Comparison of ENCODE assay signal across 8 cellular contexts in the genomic region with DNA sequence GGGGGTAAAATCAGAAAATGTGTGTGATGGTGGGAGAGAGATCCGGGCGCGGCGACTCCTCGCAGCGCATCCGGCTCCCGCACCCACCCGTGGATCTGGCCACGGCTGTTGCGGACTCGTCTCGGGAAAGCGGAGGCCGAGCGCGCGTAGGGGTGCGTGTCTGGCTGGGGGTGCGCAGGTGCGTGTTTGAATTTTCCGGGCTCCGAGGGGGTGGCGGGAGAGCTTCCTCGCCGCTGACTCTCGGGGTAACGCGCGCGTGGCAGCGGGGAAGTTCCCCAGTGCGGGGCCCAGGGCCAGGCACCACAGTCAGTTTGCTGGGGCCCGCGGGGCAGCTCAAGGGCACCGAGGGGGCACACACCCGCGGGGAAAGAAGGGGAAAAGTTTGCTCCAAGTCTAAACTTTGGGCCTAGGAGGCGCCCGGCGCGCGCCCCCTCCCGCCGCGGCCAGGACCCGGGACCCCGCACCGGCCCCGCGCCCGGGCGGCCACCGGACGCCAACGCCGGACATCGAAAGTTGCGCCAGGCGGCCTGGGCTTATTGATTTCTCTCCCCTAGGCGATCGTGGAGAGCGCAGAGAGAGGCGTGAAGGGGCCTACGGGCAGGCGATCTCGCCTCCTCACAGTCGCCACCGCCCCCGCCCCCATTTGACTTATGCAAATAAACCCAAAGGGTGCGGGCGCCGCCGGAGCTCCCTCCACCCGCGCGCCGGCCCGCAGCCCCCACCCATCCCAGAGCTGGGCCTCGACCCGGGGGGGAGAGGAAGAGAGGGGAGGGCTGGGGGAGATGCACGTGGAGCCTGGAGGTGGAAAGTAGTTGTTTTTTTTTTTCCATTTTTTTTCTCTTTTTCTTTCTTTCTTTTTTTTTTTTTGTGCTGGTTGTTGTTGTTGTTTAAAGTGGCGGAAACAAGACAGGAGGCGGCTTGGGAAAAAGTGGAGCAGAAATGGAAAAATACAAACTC. TPM values are rescaled to one million over a fixed set of nuclear protein-coding genes. Genes with fewer than 3 reads are reported as not detected.
DNase-seq lines count a peak whose midpoint lies in the region; ATAC-seq, FAIRE-seq and TF ChIP-seq lines count a peak whose summit lies in the region.

No MANE protein-coding gene starts in this region.

- 1% methylated on average over 78 to 84 of the region's 84 CpGs for WGBS in pancreas, 2 donors
- WGBS in upper lobe of left lung, 2 donors, result 0% methylated on average over 18 to 68 of the region's 84 CpGs

- in situ Hi-C loops in HAP-1 (cut with MboI; ENCODE audit: low sequenced_read_pairs), result no loop called here

- H3K27me3 ChIP-seq in BE2C, result peaks cover 24% of the 10 kb centered on the region
- H3K27me3 ChIP-seq in HAP-1 (ENCODE audit: low read depth), result no peaks in the 10 kb centered on the region
- no peaks in the 10 kb centered on the region for H3K27me3 ChIP-seq in RWPE2 (ENCODE audit: insufficient read depth, poor library complexity, severe bottlenecking)
- no peaks in the 10 kb centered on the region for H3K27me3 ChIP-seq in pancreas
- H3K27me3 ChIP-seq in upper lobe of left lung, result no peaks in the 10 kb centered on the region

- peaks cover 4% of the 10 kb centered on the region; the same call in 1 of the 2 replicates for H3K4me1 ChIP-seq in BE2C
- H3K4me1 ChIP-seq in HAP-1, result peaks cover 46% of the 10 kb centered on the region
- peaks cover 32% of the 10 kb centered on the region for H3K4me1 ChIP-seq in RWPE2 (ENCODE audit: insufficient read depth, poor library complexity, severe bottlenecking)
- peaks cover 26 to 41% (median 39%) of the 10 kb centered on the region in 3 donors for H3K4me1 ChIP-seq in pancreas
- peaks cover 21 to 35% (median 27%) of the 10 kb centered on the region in 4 donors for H3K4me1 ChIP-seq in upper lobe of left lung

- H3K9me3 ChIP-seq in BE2C (no peaks in the 10 kb centered on the region), HAP-1 (no peaks in the 10 kb centered on the region), RWPE2 (ENCODE audit: severe bottlenecking) (no peaks in the 10 kb centered on the region), pancreas (no peaks in the 10 kb centered on the region), upper lobe of left lung (no peaks in the 10 kb centered on the region)

- TF ChIP-seq EP300 in upper lobe of left lung (IDR thresholded peaks at IDR 0.05), result no peak

- FAIRE-seq in pancreas (lab: Jason Lieb, UNC), result no peak

- TF ChIP-seq CTCF in BE2C (IDR thresholded peaks at IDR 0.05; ENCODE audit: low read depth, low read length) (no peak), RWPE2 (IDR thresholded peaks at IDR 0.05; ENCODE audit: poor library complexity, severe bottlenecking) (peak; percentile 12), pancreas (IDR thresholded peaks at IDR 0.05) (no peak), upper lobe of left lung (IDR thresholded peaks at IDR 0.05) (no peak)

- ATAC-seq in RWPE2 (ENCODE audit: low read depth), result no peak
- ATAC-seq in pancreas, result peak; percentile 41 to 58 (median 44)
- ATAC-seq in upper lobe of left lung (ENCODE audit: low FRiP score in 2 of 2), result peak; percentile 53 to 66
- ATAC-seq in HG03378 (IDR thresholded peaks at IDR 0.05; ENCODE audit: unreplicated experiment), result no peak

- H3K36me3 ChIP-seq in BE2C, result no peaks in the 10 kb centered on the region
- no peaks in the 10 kb centered on the region for H3K36me3 ChIP-seq in HAP-1 (replicated peaks)
- H3K36me3 ChIP-seq in RWPE2 (ENCODE audit: low read depth), result 0 out of 2 replicates have a peak, but pooled peaks cover 4% of the 10 kb centered on the region
- no peaks in the 10 kb centered on the region for H3K36me3 ChIP-seq in pancreas
- H3K36me3 ChIP-seq in upper lobe of left lung, result no peaks in the 10 kb centered on the region

- DNase-seq in BE2C, result peak; percentile 69
- peak; percentile 69 to 94 for DNase-seq in HAP-1 (ENCODE audit: low spot score in 2 of 2)
- peak; percentile 76 for DNase-seq in RWPE2 (ENCODE audit: low spot score)
- DNase-seq in activated naive CD4-positive, alpha-beta T cell treated with anti-CD3 and anti-CD28 coated beads, Interleukin-2, amount 50 U/mL, for 16 hours, result peak; percentile 83
- DNase-seq in cardiac septum (ENCODE audit: low spot score), result peak; percentile 88
- peak; percentile 75 to 92 (median 86) for DNase-seq in pancreas
- peak; percentile 86 to 92 for DNase-seq in upper lobe of left lung

- H3K4me3 ChIP-seq in BE2C (ENCODE audit: low read depth, low read length), result peak overlapping the region; percentile 81
- H3K4me3 ChIP-seq in HAP-1, result peak overlapping the region; percentile 64
- peak overlapping the region; percentile 76 for H3K4me3 ChIP-seq in RWPE2 (ENCODE audit: severe bottlenecking)
- H3K4me3 ChIP-seq in pancreas, result peak overlapping the region; percentile 61 to 92 (median 76)
- H3K4me3 ChIP-seq in upper lobe of left lung, result peak overlapping the region; percentile 78 to 87 (median 85)

- intact Hi-C loops in cardiac septum (cut with DNase I), result loop anchor here (2.0 to 5.0 kb wide), 5 partner anchors 86 to 520 kb away; no protein-coding TSS in a partner anchor
- intact Hi-C loops in pancreas (cut with DNase I), result loop anchor here in 2 of 3 donors (10.0 kb wide), 2 partner anchors 578 to 1038 kb away; no protein-coding TSS in a partner anchor

- peak overlapping the region; percentile 96 for H3K27ac ChIP-seq in RWPE2 (ENCODE audit: poor library complexity, severe bottlenecking)
- peak overlapping the region; percentile 94 to 98 (median 96) for H3K27ac ChIP-seq in pancreas
- peak overlapping the region; percentile 88 to 99 (median 97) for H3K27ac ChIP-seq in upper lobe of left lung

- peak in 1 of 4 donors; percentile 30 for TF ChIP-seq POLR2A in upper lobe of left lung (IDR thresholded peaks at IDR 0.05)

RNA-seq across cellular contexts. Expression of a gene that starts 0.6 kb away (rescaled TPM):
- 5.4 TPM for polyA plus RNA-seq in BE2C (2012; ENCODE audit: insufficient read depth, insufficient read length, low read depth)
- total RNA-seq in cardiac septum (53.2 TPM), pancreas (10 to 100 TPM; 34.8 to 74.1 (median 45.1) TPM), upper lobe of left lung (100 to 1,000 TPM; 103 to 248 (median 134) TPM)
- 10 to 100 TPM; 13.4 to 17.8 TPM for polyA plus RNA-seq in pancreas

Comparison
In these comparisons a context has a peak if more than half of its experiments do, and no peak if none do; other contexts are left out.
1. ATAC-seq: peak in pancreas (4 of 4) and upper lobe of left lung (2 of 2); none in RWPE2 (single experiment) and HG03378 (single experiment).
2. Peak in every context shown above with its lines, with median percentiles within 50 percentile points of each other: DNase-seq, H3K4me3 ChIP-seq and H3K27ac ChIP-seq.